In the genomic region with DNA sequence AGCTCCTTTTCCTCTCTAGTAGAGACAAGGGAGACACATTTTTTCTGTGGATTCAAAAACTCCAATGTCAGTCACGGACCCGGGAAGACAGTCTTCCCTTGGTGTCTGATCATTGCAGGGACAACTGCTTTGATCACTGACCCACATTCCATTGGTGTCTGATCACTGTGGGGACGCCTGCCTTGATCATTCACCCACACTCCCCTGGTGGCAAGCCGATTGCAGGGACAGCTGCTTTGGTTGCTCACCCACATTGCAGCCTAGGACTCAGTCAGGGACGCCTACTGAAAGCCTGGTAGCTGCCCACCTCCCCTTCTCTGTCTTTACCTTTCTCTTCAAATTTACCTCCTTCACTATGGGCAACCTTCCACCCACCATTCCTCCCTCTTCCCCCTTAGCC, we compare ENCODE assay signal across 21 cellular contexts.
A peak's percentile ranks its signal among the peaks of the same experiment; 100 is the strongest.
DNase-seq lines count a peak whose midpoint lies in the region; ATAC-seq and TF ChIP-seq lines count a peak whose summit lies in the region.
"Had no signal": no experiment of that assay in that cellular context is flagged by ENCODE, and none has a peak within 500 bp of the region (broad histone marks: within the 10 kb centered on the region; RNA-seq: fewer than 3 reads in every experiment).

No MANE protein-coding gene starts in this region.

- RAD21 ChIA-PET in HCT116 (lab: Charles Lee; ENCODE audit: low non-redundant PET in 1 of 2, low total read pairs in 2 of 2, uncharacterized antibody in 2 of 2, unreplicated experiment in 2 of 2), result no interaction called here

- BruUV-seq in HCT116 (replicated peaks; lab: Mats Ljungman, UMichigan) (no TSS peak), PC-9 (replicated peaks; lab: Mats Ljungman, UMichigan) (no TSS peak)

- H2AFZ ChIP-seq in HCT116 (ENCODE audit: low read depth, low read length, poor library complexity, severe bottlenecking) (no peak overlapping the region), PC-9 (no peak overlapping the region)

- TF ChIP-seq POLR2A in HCT116 (IDR thresholded peaks at IDR 0.05; ENCODE audit: borderline replicate concordance, extremely low read depth, insufficient read depth, insufficient read length), result no peak

- H3F3A ChIP-seq in PC-9 (ENCODE audit: insufficient read depth, low read depth), result peaks cover 9% of the 10 kb centered on the region

- H3K27me3 ChIP-seq in HCT116 (ENCODE audit: insufficient read depth, low read length) (no peaks in the 10 kb centered on the region), PC-9 (ENCODE audit: insufficient read depth, low read depth) (no peaks in the 10 kb centered on the region), colonic mucosa (no peaks in the 10 kb centered on the region)
- H3K27me3 ChIP-seq: Peyer's patch had no signal

- CTCF ChIA-PET in HCT116 (lab: Charles Lee) (no interaction called here), PC-9 (lab: Charles Lee) (no interaction called here)

- H3K79me2 ChIP-seq in HCT116 (ENCODE audit: insufficient read depth, low read length) (no peaks in the 10 kb centered on the region), PC-9 (ENCODE audit: low read depth) (no peaks in the 10 kb centered on the region)

- H3K36me3 ChIP-seq in HCT116 (ENCODE audit: control insufficient read depth in 1 of 2, insufficient read depth in 2 of 2, low read length in 2 of 2), result no peaks in the 10 kb centered on the region; a peak in 1 of 4 replicates
- 0 out of 2 replicates have a peak, but pooled peaks cover 30% of the 10 kb centered on the region for H3K36me3 ChIP-seq in PC-9 (ENCODE audit: low read depth)
- H3K36me3 ChIP-seq in colonic mucosa, result no peaks in the 10 kb centered on the region
- H3K36me3 ChIP-seq: Peyer's patch had no signal

- peaks cover 4 to 12% of the 10 kb centered on the region in 2 experiments for H3K4me1 ChIP-seq in HCT116 (ENCODE audit: control insufficient read depth in 1 of 2, insufficient read depth in 2 of 2, low read length in 2 of 2)
- peaks cover 27% of the 10 kb centered on the region for H3K4me1 ChIP-seq in PC-9 (replicated peaks; ENCODE audit: insufficient read depth)
- no peaks in the 10 kb centered on the region for H3K4me1 ChIP-seq in colonic mucosa
- H3K4me1 ChIP-seq: Peyer's patch had no signal

- H3K9me3 ChIP-seq in HCT116 (ENCODE audit: control insufficient read depth in 1 of 2, insufficient read depth in 1 of 2, low read depth in 1 of 2, low read length in 2 of 2) (no peaks in the 10 kb centered on the region), PC-9 (ENCODE audit: insufficient read depth, low read depth) (peaks cover 45% of the 10 kb centered on the region), colonic mucosa (no peaks in the 10 kb centered on the region)
- H3K9me3 ChIP-seq: Peyer's patch had no signal

- POLR2A ChIA-PET in HCT116 (lab: Charles Lee) (no interaction called here), PC-9 (lab: Charles Lee; ENCODE audit: unreplicated experiment) (no interaction called here)

- no peak for TF ChIP-seq CTCF in HCT116 (IDR thresholded peaks at IDR 0.05 in 2 of 3, conservative IDR thresholded peaks at IDR 0.05 in 1 of 3; ENCODE audit: borderline replicate concordance in 1 of 3, insufficient read depth in 1 of 3, low read depth in 2 of 3, low read length in 2 of 3)
- TF ChIP-seq CTCF in PC-9 (conservative IDR thresholded peaks at IDR 0.05), result no peak
- TF ChIP-seq CTCF in colonic mucosa (IDR thresholded peaks at IDR 0.05), result no peak

- H3K9me2 ChIP-seq in HCT116 (ENCODE audit: insufficient read depth) (no peaks in the 10 kb centered on the region), PC-9 (ENCODE audit: insufficient read depth) (no peaks in the 10 kb centered on the region)

- H3K9ac ChIP-seq in HCT116 (ENCODE audit: low read length) (no peak overlapping the region), colonic mucosa (ENCODE audit: low read depth in 2 of 2, low read length in 2 of 2) (no peak overlapping the region)

- no peak for TF ChIP-seq RAD21 in HCT116 (IDR thresholded peaks at IDR 0.05; ENCODE audit: low read depth)

- no peak overlapping the region for H3K4me3 ChIP-seq in HCT116 (replicated peaks in 1 of 2; ENCODE audit: low read depth in 1 of 2, low read length in 2 of 2)
- 0 out of 2 replicates have a peak overlapping the region, but pooled peaks have one; percentile 15 for H3K4me3 ChIP-seq in PC-9
- H3K4me3 ChIP-seq in colonic mucosa, result no peak overlapping the region
- H3K4me3 ChIP-seq: Peyer's patch, SK-N-MC had no signal

- H4K20me1 ChIP-seq in HCT116 (ENCODE audit: insufficient read depth), result no peaks in the 10 kb centered on the region
- H4K20me1 ChIP-seq in PC-9 (ENCODE audit: insufficient read depth), result no peaks in the 10 kb centered on the region

- H3K4me2 ChIP-seq in HCT116 (ENCODE audit: low read length), result peak overlapping the region; percentile 19; the same call in 1 of the 2 replicates
- 0 out of 2 replicates have a peak overlapping the region, but pooled peaks have one; percentile 26 for H3K4me2 ChIP-seq in PC-9

- H3K27ac ChIP-seq in HCT116 (ENCODE audit: low read depth, low read length), result no peak overlapping the region
- H3K27ac ChIP-seq in PC-9, result peak overlapping the region; percentile 79
- no peak overlapping the region for H3K27ac ChIP-seq in colonic mucosa
- H3K27ac ChIP-seq: Peyer's patch, SK-N-MC had no signal

- ATAC-seq in HCT116 (peak; percentile 40; the same call in 1 of the 2 replicates), GM18520 (IDR thresholded peaks at IDR 0.05; ENCODE audit: unreplicated experiment) (no peak)

- no peak for DNase-seq in HCT116 (ENCODE audit: low read depth, low spot score)
- no peak for DNase-seq in PC-9
- peak; percentile 63 for DNase-seq in myocyte (ENCODE audit: low read depth)
- DNase-seq in colonic mucosa, result no peak
- DNase-seq in activated CD4-positive, alpha-beta T cell treated with anti-CD3 and anti-CD28 coated beads for 4 hours, result no peak
- DNase-seq in SKM-1 treated with dmso at 0.1 percent for 144 hours (lab: John Stamatoyannopoulos, UW; ENCODE audit: unreplicated experiment), result no peak
- DNase-seq: H7, HFFc6, IMR-90, KG1, NCI-H1048, NCI-H1417, NCI-H1694 treated with DMSO at 0.1 percent for 48 hours, NCI-H2081, NCI-H2227 treated with DMSO at 0.1 percent for 48 hours, NCI-H526 treated with DMSO at 0.1 percent for 48 hours, Peyer's patch, SIG-M5, SW 1271 had no signal

- intact Hi-C loops in HCT116 (cut with micrococcal nuclease) (no loop called here), PC-9 (cut with micrococcal nuclease; ENCODE audit: unreplicated experiment) (no loop called here), colonic mucosa (cut with DNase I) (no loop called here)

TF ChIP-seq in HCT116, 20 proteins besides CTCF, POLR2A, EP300 and RAD21:
- TF ChIP-seq CBX3 (IDR thresholded peaks at IDR 0.05; ENCODE audit: low read depth), result no peak
- TF ChIP-seq MAX (IDR thresholded peaks at IDR 0.05), result no peak
- no peak for TF ChIP-seq EZH2phosphoT487 (IDR thresholded peaks at IDR 0.05; ENCODE audit: borderline replicate concordance)
- no peak for TF ChIP-seq JUND (IDR thresholded peaks at IDR 0.05)
- no peak for TF ChIP-seq SRF (IDR thresholded peaks at IDR 0.05; ENCODE audit: low read depth)
- TF ChIP-seq POLR2AphosphoS5 (IDR thresholded peaks at IDR 0.05; ENCODE audit: low read depth, low read length), result no peak
- no peak for TF ChIP-seq SIN3A (IDR thresholded peaks at IDR 0.05; ENCODE audit: low read depth)
- TF ChIP-seq ZFX (IDR thresholded peaks at IDR 0.05), result no peak
- no peak for TF ChIP-seq YY1 (IDR thresholded peaks at IDR 0.05; ENCODE audit: extremely low read depth, insufficient replicate concordance, low read depth, low read length)
- TF ChIP-seq ZNF274 (IDR thresholded peaks at IDR 0.05; ENCODE audit: low read depth, low read length), result no peak
